8 cellular contexts compared by ENCODE assay signal in genomic region chr5:136249678-136250266, GRCh38. TPM values are rescaled to one million over a fixed set of nuclear protein-coding genes. Genes with fewer than 3 reads are reported as not detected.
A peak's percentile ranks its signal among the peaks of the same experiment; 100 is the strongest.
DNase-seq lines count a peak whose midpoint lies in the region; ATAC-seq and TF ChIP-seq lines count a peak whose summit lies in the region.

No MANE protein-coding gene starts in this region.

- no peak for ATAC-seq in GM21786 (IDR thresholded peaks at IDR 0.05; ENCODE audit: unreplicated experiment)
- no peak for ATAC-seq in GM21447 (IDR thresholded peaks at IDR 0.05; ENCODE audit: unreplicated experiment)

- no peak overlapping the region for H3K9ac ChIP-seq in SK-N-SH

- no peak overlapping the region for H3K27ac ChIP-seq in SK-N-SH (ENCODE audit: low read depth in 2 of 2, low read length in 1 of 2)

- H2AFZ ChIP-seq in SK-N-SH (ENCODE audit: low read depth), result no peak overlapping the region

- H3K9me3 ChIP-seq in SK-N-SH, result no peaks in the 10 kb centered on the region

- CTCF ChIA-PET in SK-N-SH (lab: Yijun Ruan, JAX), result interaction anchor here (0.6 to 6.5 kb wide), 56 partner anchors 10 to 1071 kb away, joined by 3 to 98 read pairs (median 4); no protein-coding TSS in a partner anchor

- no peaks in the 10 kb centered on the region for H3K36me3 ChIP-seq in SK-N-SH (replicated peaks in 1 of 2; ENCODE audit: control insufficient read depth in 1 of 2, insufficient read depth in 2 of 2, low read length in 1 of 2)

- H3K4me2 ChIP-seq in SK-N-SH, result no peak overlapping the region

- H3K4me1 ChIP-seq in SK-N-SH (ENCODE audit: control insufficient read depth in 1 of 2, insufficient read depth in 2 of 2, low read depth in 1 of 2, low read length in 1 of 2), result no peaks in the 10 kb centered on the region

- no peaks in the 10 kb centered on the region for H3K9me2 ChIP-seq in SK-N-SH

- POLR2A ChIA-PET in SK-N-SH (lab: Yijun Ruan, JAX), result interaction anchor here (0.8 kb wide), 1 partner anchor 174 kb away, joined by 3 read pairs; no protein-coding TSS in a partner anchor

- DNase-seq in AG08395 (ENCODE audit: low spot score) (peak; percentile 70), NAMALWA (ENCODE audit: low spot score) (peak; percentile 37), SK-N-SH (peak; percentile 55), fibroblast of gingiva (ENCODE audit: low read depth) (peak; percentile 64), non-pigmented ciliary epithelial cell (ENCODE audit: low read depth) (peak; percentile 47)

- TF ChIP-seq CTCF in GM12872 (IDR thresholded peaks at IDR 0.05; ENCODE audit: insufficient read depth, low read depth, low read length), result peak; percentile 84
- TF ChIP-seq CTCF in SK-N-SH (IDR thresholded peaks at IDR 0.05), result peak; percentile 97

- H4K20me1 ChIP-seq in SK-N-SH (ENCODE audit: insufficient read depth), result no peaks in the 10 kb centered on the region

- TF ChIP-seq RAD21 in SK-N-SH (IDR thresholded peaks at IDR 0.05; ENCODE audit: low read length), result peak; percentile 93

- H3K79me2 ChIP-seq in SK-N-SH (ENCODE audit: insufficient read depth), result no peaks in the 10 kb centered on the region

- H3K27me3 ChIP-seq in SK-N-SH (ENCODE audit: insufficient read depth), result peaks cover 10% of the 10 kb centered on the region

- no peaks in the 10 kb centered on the region for H3F3A ChIP-seq in SK-N-SH (replicated peaks; ENCODE audit: insufficient read depth)

- 1% methylated on average over 5 of the region's 5 CpGs for WGBS in SK-N-SH (ENCODE audit: low lambda C conversion rate)

- no peak for TF ChIP-seq EP300 in SK-N-SH (IDR thresholded peaks at IDR 0.05; ENCODE audit: borderline replicate concordance in 1 of 2, low read depth in 1 of 2, low read length in 1 of 2)

- no peak overlapping the region; a peak in 1 of 4 replicates for H3K4me3 ChIP-seq in SK-N-SH (ENCODE audit: low read depth in 2 of 2, low read length in 1 of 2)

TF ChIP-seq in SK-N-SH, 30 proteins besides CTCF, POLR2A, EP300 and RAD21:
- TF ChIP-seq SMC3 (IDR thresholded peaks at IDR 0.05; ENCODE audit: low read depth, low read length), result peak; percentile 79
- no peak for TF ChIP-seq RFX5 (IDR thresholded peaks at IDR 0.05; ENCODE audit: low read length)

RNA-seq across cellular contexts. Expression of gene SMIM32, which starts 56.8 kb away (rescaled TPM):
- polyA plus RNA-seq in SK-N-SH (2012; rRNA removed), result 0.11 and 0.25 TPM in 2 replicates
- 0.08 and 0.17 TPM in 2 replicates for polyA plus RNA-seq in SK-N-SH (2012; cell fraction: cytosol; rRNA removed)
- polyA plus RNA-seq in SK-N-SH (2012; cell fraction: nucleus; rRNA removed), result 0.10 and 0.33 TPM in 2 replicates
